In the genomic region with DNA sequence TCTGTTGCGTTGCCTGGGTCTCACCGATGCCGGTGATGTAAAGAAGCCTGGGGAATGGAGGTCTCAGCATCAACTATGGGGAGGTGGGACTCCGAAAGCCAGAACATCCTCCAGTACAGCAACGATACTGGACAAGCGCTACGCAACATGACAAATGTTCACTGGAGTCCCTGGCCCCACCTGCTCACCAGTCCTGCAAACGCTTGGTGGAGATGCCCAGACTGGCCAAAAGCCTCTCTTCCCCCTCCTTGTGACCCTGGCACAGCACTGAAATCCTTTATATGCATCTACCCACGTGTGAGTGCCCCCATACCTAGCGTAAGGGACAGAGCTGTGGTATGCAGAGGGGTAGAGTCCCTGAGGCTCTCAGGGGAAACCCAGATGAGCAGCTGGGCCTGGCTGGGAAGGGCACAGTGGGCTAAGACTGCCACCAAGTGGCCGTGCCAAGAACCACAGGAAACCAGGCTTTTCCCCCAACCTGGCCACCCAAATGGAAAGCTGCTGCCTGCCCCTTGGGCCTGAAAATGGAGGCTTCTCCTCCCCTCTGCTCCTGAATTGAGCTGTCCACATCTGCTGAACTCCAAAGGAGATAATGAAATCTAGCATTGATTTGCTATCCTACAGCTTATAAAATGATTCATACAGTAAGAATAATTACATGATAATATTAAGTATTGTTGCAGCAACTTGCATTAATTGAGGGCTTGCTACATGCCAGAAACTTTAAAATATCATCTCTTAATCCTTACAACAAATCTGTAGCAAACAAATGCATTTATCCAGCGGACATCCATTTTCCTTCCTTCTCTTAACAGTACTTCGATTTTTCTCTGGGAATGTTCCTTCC, we compare ENCODE assay signal across 9 cellular contexts. TPM values are rescaled to one million over a fixed set of nuclear protein-coding genes. Genes with fewer than 3 reads are reported as not detected.
DNase-seq lines count a peak whose midpoint lies in the region; ATAC-seq and TF ChIP-seq lines count a peak whose summit lies in the region.
"Had no signal": no experiment of that assay in that cellular context is flagged by ENCODE, and none has a peak within 500 bp of the region (broad histone marks: within the 10 kb centered on the region; RNA-seq: fewer than 3 reads in every experiment).

No MANE protein-coding gene starts in this region.

- H3K27ac Mint-ChIP-seq in osteocyte (ENCODE audit: unreplicated experiment) (no peak overlapping the region), type B pancreatic cell (no peak overlapping the region)
- H3K27ac Mint-ChIP-seq: dendritic cell treated with granulocyte-macrophage colony-stimulating factor and Interleukin-4, amounts not matched to agents 40 ng/mL and 50 ng/mL, for 4 days had no signal

- H3K4me3 ChIP-seq in fibroblast of villous mesenchyme (ENCODE audit: low read depth, low read length) = no peak overlapping the region

- H3K36me3 Mint-ChIP-seq in osteocyte (ENCODE audit: unreplicated experiment) (no peaks in the 10 kb centered on the region), type B pancreatic cell (peaks cover 3% of the 10 kb centered on the region)

- H3K9me3 Mint-ChIP-seq in osteocyte (ENCODE audit: unreplicated experiment) = no peaks in the 10 kb centered on the region
- no peaks in the 10 kb centered on the region for H3K9me3 Mint-ChIP-seq in type B pancreatic cell
- H3K9me3 Mint-ChIP-seq: dendritic cell treated with granulocyte-macrophage colony-stimulating factor and Interleukin-4, amounts not matched to agents 40 ng/mL and 50 ng/mL, for 4 days had no signal

- H3K4me3 Mint-ChIP-seq in osteocyte (ENCODE audit: unreplicated experiment) (no peak overlapping the region), type B pancreatic cell (no peak overlapping the region)
- H3K4me3 Mint-ChIP-seq: dendritic cell treated with granulocyte-macrophage colony-stimulating factor and Interleukin-4, amounts not matched to agents 40 ng/mL and 50 ng/mL, for 4 days had no signal

- DNase-seq in DMS153 (lab: John Stamatoyannopoulos, UW) (peak; percentile 5), OCI-M1 (lab: John Stamatoyannopoulos, UW) (peak; percentile 84), activated T-helper 1 cell treated with Interleukin-2 at 50 U/mL for 16 hours (ENCODE audit: low read depth) (peak; percentile 32), fibroblast of villous mesenchyme (ENCODE audit: low read depth) (peak; percentile 52), osteocyte (ENCODE audit: extremely low spot score, unreplicated experiment) (peak; percentile 88), type B pancreatic cell (ENCODE audit: extremely low spot score, unreplicated experiment) (no peak)

- TF ChIP-seq CTCF in fibroblast of villous mesenchyme (IDR thresholded peaks at IDR 0.05; ENCODE audit: insufficient read depth, low read depth, low read length) (peak; percentile 99), osteocyte (IDR thresholded peaks at IDR 0.05) (peak; percentile 96), type B pancreatic cell (conservative IDR thresholded peaks at IDR 0.05) (peak; percentile 97)

- no peaks in the 10 kb centered on the region for H3K4me1 Mint-ChIP-seq in osteocyte (ENCODE audit: unreplicated experiment)
- H3K4me1 Mint-ChIP-seq in type B pancreatic cell (ENCODE audit: unreplicated experiment) = peaks cover 11% of the 10 kb centered on the region

- ATAC-seq in GM19467 (IDR thresholded peaks at IDR 0.05; ENCODE audit: unreplicated experiment) (peak; percentile 83), HG03565 (IDR thresholded peaks at IDR 0.05; ENCODE audit: unreplicated experiment) (peak; percentile 78)

- H3K27me3 Mint-ChIP-seq in osteocyte (ENCODE audit: unreplicated experiment) (peaks cover 42% of the 10 kb centered on the region), type B pancreatic cell (peaks cover 32% of the 10 kb centered on the region)

RNA-seq across cellular contexts. Expression of gene TTC12, which starts 24.8 kb away (rescaled TPM):
- 16.0 and 21.9 TPM in 2 replicates for total RNA-seq in fibroblast of villous mesenchyme
- total RNA-seq in osteocyte = 12.6 and 13.2 TPM in 2 replicates
- 17.8 and 27.6 TPM in 2 replicates for total RNA-seq in type B pancreatic cell (ENCODE audit: low replicate concordance)
